8 cellular contexts compared by ENCODE assay signal in the genomic region with DNA sequence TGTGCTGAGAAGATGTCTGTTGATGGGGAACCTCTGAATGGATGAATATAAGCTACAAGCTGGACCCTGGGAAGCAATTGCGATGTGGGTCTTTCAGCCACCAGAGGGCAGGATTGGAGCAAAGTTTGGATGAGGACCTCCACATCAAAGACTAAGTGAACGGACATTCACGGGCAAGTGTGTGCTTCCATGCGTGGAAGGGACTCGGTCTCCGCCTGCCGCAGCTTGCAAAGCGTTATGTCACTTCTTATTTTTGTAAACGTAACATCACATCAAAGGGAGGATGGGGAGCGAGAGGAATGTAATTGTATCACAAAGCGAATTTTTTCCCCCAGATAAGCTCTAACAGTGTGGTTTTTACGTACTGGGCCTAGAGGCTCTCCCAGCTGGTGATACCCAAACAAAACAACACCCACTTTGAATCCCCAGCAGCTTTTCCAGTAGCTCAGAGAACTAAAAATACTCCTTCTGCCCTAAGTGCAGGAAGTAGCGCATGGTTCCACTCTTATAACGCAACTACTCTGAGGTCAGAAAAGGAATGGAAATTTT.
DNase-seq lines count a peak whose midpoint lies in the region; ATAC-seq, FAIRE-seq and TF ChIP-seq lines count a peak whose summit lies in the region.

No MANE protein-coding gene starts in this region.

- DNase-seq in A549 (ENCODE audit: low read depth in 1 of 2, low spot score in 1 of 2) (peak; percentile 79 to 80), NCI-H2107 treated with DMSO at 0.1 percent for 48 hours (lab: John Stamatoyannopoulos, UW; ENCODE audit: unreplicated experiment) (peak; percentile 54), islet precursor cell (peak; percentile 88)
- peak; percentile 38 for DNase-seq in central memory CD4-positive, alpha-beta T cell
- peak; percentile 61 for DNase-seq in stimulated activated CD4-positive, alpha-beta T cell treated with anti-CD3 and anti-CD28 coated beads, Interleukin-12 subunit alpha, Interleukin-12 subunit beta, amount 100 ng/mL, for 4 hours

- H3K4me2 ChIP-seq in A549, result peak overlapping the region; percentile 89

- 16% methylated on average over 14 of the region's 14 CpGs for WGBS in A549 (ENCODE audit: missing lambda C conversion rate)

- H3K27ac ChIP-seq in A549, result peak overlapping the region; percentile 62 to 78

- TF ChIP-seq POLR2A in A549 (IDR thresholded peaks at IDR 0.05; ENCODE audit: low read length), result no peak

- H3K4me1 ChIP-seq in A549, result peaks cover 28% of the 10 kb centered on the region

- H3K9me3 ChIP-seq in A549, result no peaks in the 10 kb centered on the region

- ATAC-seq in A549 (peak; percentile 67 to 80), GM18511 (IDR thresholded peaks at IDR 0.05; ENCODE audit: unreplicated experiment) (peak; percentile 88), HG03060 (IDR thresholded peaks at IDR 0.05; ENCODE audit: low read depth, unreplicated experiment) (peak; percentile 70)

- peak overlapping the region; percentile 29 for H3K4me3 ChIP-seq in A549
- peak overlapping the region; percentile 36 for H3K4me3 ChIP-seq in WI38 (ENCODE audit: low read depth, low read length)

- TF ChIP-seq EP300 in A549 (IDR thresholded peaks at IDR 0.05), result no peak

- peak; percentile 93 for TF ChIP-seq CTCF in A549 (IDR thresholded peaks at IDR 0.05)
- peak; percentile 70 for TF ChIP-seq CTCF in WI38 (IDR thresholded peaks at IDR 0.05; ENCODE audit: low read depth, low read length)

- CTCF ChIA-PET in A549 (lab: Yijun Ruan, JAX), result interaction anchor here (0.6 to 3.1 kb wide), 93 partner anchors 8 to 573 kb away, joined by 3 to 140 read pairs (median 6); a partner anchor contains a TSS

- peak; percentile 96 to 98 for TF ChIP-seq RAD21 in A549 (conservative IDR thresholded peaks at IDR 0.05 in 1 of 2, IDR thresholded peaks at IDR 0.05 in 1 of 2)

- FAIRE-seq in A549 (lab: Jason Lieb, UNC), result no peak

- POLR2A ChIA-PET in A549 (lab: Yijun Ruan, JAX), result interaction anchor here (1.0 to 1.8 kb wide), 5 partner anchors 68 to 223 kb away, joined by 3 to 8 read pairs (median 3); no protein-coding TSS in a partner anchor

TF ChIP-seq in A549, 52 proteins besides CTCF, POLR2A, EP300 and RAD21:
- no peak for TF ChIP-seq ZFP36 (IDR thresholded peaks at IDR 0.05; ENCODE audit: borderline replicate concordance, partially characterized antibody)
- no peak for TF ChIP-seq MAFK (IDR thresholded peaks at IDR 0.05; ENCODE audit: partially characterized antibody)
- TF ChIP-seq HOXB13 (CRISPR knock-in tag; IDR thresholded peaks at IDR 0.05; ENCODE audit: low read depth), result no peak
- no peak for TF ChIP-seq FOSB (CRISPR knock-in tag; IDR thresholded peaks at IDR 0.05)
- peak; percentile 96 for TF ChIP-seq SMC3 (IDR thresholded peaks at IDR 0.05)

Comparison
In these comparisons a context has a peak if more than half of its experiments do, and no peak if none do; other contexts are left out.
1. Peak in every context shown above with its lines: DNase-seq, ATAC-seq, H3K4me3 ChIP-seq and H3K27ac ChIP-seq.
2. DNase-seq: peak in every context shown above with its lines; median percentile 88 in islet precursor cell; 80 in A549; 61 in stimulated activated CD4-positive, alpha-beta T cell treated with anti-CD3 and anti-CD28 coated beads, Interleukin-12 subunit alpha, Interleukin-12 subunit beta, amount 100 ng/mL, for 4 hours; 54 in NCI-H2107 treated with DMSO at 0.1 percent for 48 hours; 38 in central memory CD4-positive, alpha-beta T cell.